In genomic region chr2:127508621-127509034, GRCh38 we compare ENCODE assay signal across 1 cellular context.
TF ChIP-seq lines count a peak whose summit lies in the region.

No MANE protein-coding gene starts in this region.

TF ChIP-seq in HEK293, 187 proteins besides CTCF, POLR2A, EP300 and RAD21 (continued from another document and continues in another):
- TF ChIP-seq REST (tag by site-specific recombination; IDR thresholded peaks at IDR 0.05) (no peak), PRDM1 (tag by site-specific recombination; IDR thresholded peaks at IDR 0.05) (peak; percentile 74), ZNF366 (tag by site-specific recombination; conservative IDR thresholded peaks at IDR 0.05) (peak; percentile 91), ZNF670 (tag by site-specific recombination; IDR thresholded peaks at IDR 0.05; ENCODE audit: low read depth) (no peak), WT1 (tag by site-specific recombination; IDR thresholded peaks at IDR 0.05) (peak; percentile 80), IKZF3 (tag by site-specific recombination; IDR thresholded peaks at IDR 0.05) (peak; percentile 79), ZNF843 (tag by site-specific recombination; IDR thresholded peaks at IDR 0.05) (peak; percentile 55; the same call in 1 of the 2 replicates), ZNF398 (tag by site-specific recombination; IDR thresholded peaks at IDR 0.05) (peak; percentile 68), ZNF600 (tag by site-specific recombination; IDR thresholded peaks at IDR 0.05) (peak; percentile 96), ZNF639 (tag by site-specific recombination; IDR thresholded peaks at IDR 0.05) (peak; percentile 86), YY2 (tag by site-specific recombination; IDR thresholded peaks at IDR 0.05) (no peak), ZBTB1 (tag by site-specific recombination; IDR thresholded peaks at IDR 0.05) (0 out of 2 replicates have a peak, but pooled peaks have one; percentile 19), ZNF830 (tag by site-specific recombination; IDR thresholded peaks at IDR 0.05; ENCODE audit: low read depth) (no peak), ZNF426 (tag by site-specific recombination; IDR thresholded peaks at IDR 0.05) (no peak), REPIN1 (tag by site-specific recombination; IDR thresholded peaks at IDR 0.05; ENCODE audit: low read depth) (no peak), ZSCAN30 (tag by site-specific recombination; IDR thresholded peaks at IDR 0.05) (peak; percentile 48; the same call in 1 of the 2 replicates), ZSCAN16 (tag by site-specific recombination; IDR thresholded peaks at IDR 0.05) (no peak), BCL11A (tag by site-specific recombination; IDR thresholded peaks at IDR 0.05; ENCODE audit: low read depth) (peak; percentile 90; the same call in 1 of the 2 replicates), ZSCAN23 (tag by site-specific recombination; IDR thresholded peaks at IDR 0.05) (peak; percentile 87; the same call in 1 of the 2 replicates), ZNF561 (tag by site-specific recombination; IDR thresholded peaks at IDR 0.05; ENCODE audit: borderline replicate concordance) (peak; percentile 74; the same call in 1 of the 2 replicates), ZNF76 (tag by site-specific recombination; IDR thresholded peaks at IDR 0.05; ENCODE audit: borderline replicate concordance, low read depth) (no peak; the same call in 1 of the 2 replicates), ZNF518A (tag by site-specific recombination; conservative IDR thresholded peaks at IDR 0.05; ENCODE audit: low read depth) (no peak), ZBTB8A (tag by site-specific recombination; IDR thresholded peaks at IDR 0.05) (peak; percentile 78; the same call in 1 of the 2 replicates), ZNF549 (tag by site-specific recombination; IDR thresholded peaks at IDR 0.05) (no peak), ZNF2 (tag by site-specific recombination; IDR thresholded peaks at IDR 0.05) (peak; percentile 70), ZNF335 (tag by site-specific recombination; conservative IDR thresholded peaks at IDR 0.05) (no peak), ZNF280C (tag by site-specific recombination; IDR thresholded peaks at IDR 0.05) (no peak), ZNF768 (tag by site-specific recombination; IDR thresholded peaks at IDR 0.05) (no peak), ZBTB7A (tag by site-specific recombination; IDR thresholded peaks at IDR 0.05; ENCODE audit: low read depth) (no peak), ZNF660 (tag by site-specific recombination; IDR thresholded peaks at IDR 0.05) (peak; percentile 96), SALL2 (tag by site-specific recombination; IDR thresholded peaks at IDR 0.05; ENCODE audit: borderline replicate concordance) (no peak), ZNF664 (tag by site-specific recombination; IDR thresholded peaks at IDR 0.05) (peak; percentile 52; the same call in 1 of the 2 replicates)
- TF ChIP-seq, protein P1, sequence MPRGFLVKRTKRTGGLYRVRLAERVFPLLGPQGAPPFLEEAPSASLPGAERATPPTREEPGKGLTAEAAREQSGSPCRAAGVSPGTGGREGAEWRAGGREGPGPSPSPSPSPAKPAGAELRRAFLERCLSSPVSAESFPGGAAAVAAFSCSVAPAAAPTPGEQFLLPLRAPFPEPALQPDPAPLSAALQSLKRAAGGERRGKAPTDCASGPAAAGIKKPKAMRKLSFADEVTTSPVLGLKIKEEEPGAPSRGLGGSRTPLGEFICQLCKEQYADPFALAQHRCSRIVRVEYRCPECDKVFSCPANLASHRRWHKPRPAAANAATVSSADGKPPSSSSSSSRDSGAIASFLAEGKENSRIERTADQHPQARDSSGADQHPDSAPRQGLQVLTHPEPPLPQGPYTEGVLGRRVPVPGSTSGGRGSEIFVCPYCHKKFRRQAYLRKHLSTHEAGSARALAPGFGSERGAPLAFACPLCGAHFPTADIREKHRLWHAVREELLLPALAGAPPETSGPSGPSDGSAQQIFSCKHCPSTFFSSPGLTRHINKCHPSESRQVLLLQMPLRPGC (tag by site-specific recombination; IDR thresholded peaks at IDR 0.05), result peak; percentile 93
- TF ChIP-seq, protein P2, sequence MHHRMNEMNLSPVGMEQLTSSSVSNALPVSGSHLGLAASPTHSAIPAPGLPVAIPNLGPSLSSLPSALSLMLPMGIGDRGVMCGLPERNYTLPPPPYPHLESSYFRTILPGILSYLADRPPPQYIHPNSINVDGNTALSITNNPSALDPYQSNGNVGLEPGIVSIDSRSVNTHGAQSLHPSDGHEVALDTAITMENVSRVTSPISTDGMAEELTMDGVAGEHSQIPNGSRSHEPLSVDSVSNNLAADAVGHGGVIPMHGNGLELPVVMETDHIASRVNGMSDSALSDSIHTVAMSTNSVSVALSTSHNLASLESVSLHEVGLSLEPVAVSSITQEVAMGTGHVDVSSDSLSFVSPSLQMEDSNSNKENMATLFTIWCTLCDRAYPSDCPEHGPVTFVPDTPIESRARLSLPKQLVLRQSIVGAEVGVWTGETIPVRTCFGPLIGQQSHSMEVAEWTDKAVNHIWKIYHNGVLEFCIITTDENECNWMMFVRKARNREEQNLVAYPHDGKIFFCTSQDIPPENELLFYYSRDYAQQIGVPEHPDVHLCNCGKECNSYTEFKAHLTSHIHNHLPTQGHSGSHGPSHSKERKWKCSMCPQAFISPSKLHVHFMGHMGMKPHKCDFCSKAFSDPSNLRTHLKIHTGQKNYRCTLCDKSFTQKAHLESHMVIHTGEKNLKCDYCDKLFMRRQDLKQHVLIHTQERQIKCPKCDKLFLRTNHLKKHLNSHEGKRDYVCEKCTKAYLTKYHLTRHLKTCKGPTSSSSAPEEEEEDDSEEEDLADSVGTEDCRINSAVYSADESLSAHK (tag by site-specific recombination; IDR thresholded peaks at IDR 0.05), result peak; percentile 71
- TF ChIP-seq, protein P3, sequence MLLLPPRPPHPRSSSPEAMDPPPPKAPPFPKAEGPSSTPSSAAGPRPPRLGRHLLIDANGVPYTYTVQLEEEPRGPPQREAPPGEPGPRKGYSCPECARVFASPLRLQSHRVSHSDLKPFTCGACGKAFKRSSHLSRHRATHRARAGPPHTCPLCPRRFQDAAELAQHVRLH (tag by site-specific recombination; IDR thresholded peaks at IDR 0.05), result peak; percentile 75
- TF ChIP-seq, protein P4, sequence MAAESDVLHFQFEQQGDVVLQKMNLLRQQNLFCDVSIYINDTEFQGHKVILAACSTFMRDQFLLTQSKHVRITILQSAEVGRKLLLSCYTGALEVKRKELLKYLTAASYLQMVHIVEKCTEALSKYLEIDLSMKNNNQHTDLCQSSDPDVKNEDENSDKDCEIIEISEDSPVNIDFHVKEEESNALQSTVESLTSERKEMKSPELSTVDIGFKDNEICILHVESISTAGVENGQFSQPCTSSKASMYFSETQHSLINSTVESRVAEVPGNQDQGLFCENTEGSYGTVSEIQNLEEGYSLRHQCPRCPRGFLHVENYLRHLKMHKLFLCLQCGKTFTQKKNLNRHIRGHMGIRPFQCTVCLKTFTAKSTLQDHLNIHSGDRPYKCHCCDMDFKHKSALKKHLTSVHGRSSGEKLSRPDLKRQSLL (tag by site-specific recombination; IDR thresholded peaks at IDR 0.05), result peak; percentile 65
